Comparison of ENCODE assay signal across 20 cellular contexts in the genomic region with DNA sequence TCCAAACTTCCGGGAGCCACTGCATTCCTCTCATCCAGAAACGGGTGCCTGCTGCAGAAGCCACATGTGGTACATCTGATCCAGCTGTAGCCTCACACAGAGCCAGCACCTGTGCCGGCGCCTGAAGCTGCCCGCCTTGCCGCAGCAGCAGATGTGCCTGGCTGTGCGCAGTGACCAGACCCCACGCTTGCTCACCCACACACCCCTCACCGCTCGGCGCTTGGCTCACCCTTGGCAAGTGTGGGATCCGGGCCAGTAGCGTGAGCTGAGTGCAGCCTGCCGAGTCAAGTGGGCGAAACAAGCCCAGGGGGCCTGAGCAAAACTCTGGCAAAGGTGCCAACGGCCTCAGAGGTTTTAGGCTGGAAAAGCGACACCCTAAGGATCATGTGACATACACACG.
DNase-seq lines count a peak whose midpoint lies in the region; ATAC-seq and TF ChIP-seq lines count a peak whose summit lies in the region.
"Had no signal": no experiment of that assay in that cellular context is flagged by ENCODE, and none has a peak within 500 bp of the region (broad histone marks: within the 10 kb centered on the region; RNA-seq: fewer than 3 reads in every experiment).

No MANE protein-coding gene starts in this region.

- TF ChIP-seq CTCF in left ventricle myocardium inferior (IDR thresholded peaks at IDR 0.05; ENCODE audit: borderline replicate concordance) (no peak), heart left ventricle (IDR thresholded peaks at IDR 0.05) (no peak), neural progenitor cell (IDR thresholded peaks at IDR 0.05) (no peak), upper lobe of left lung (IDR thresholded peaks at IDR 0.05) (no peak)

- TF ChIP-seq EP300 in upper lobe of left lung (IDR thresholded peaks at IDR 0.05): no peak

- TF ChIP-seq POLR2A in heart left ventricle (IDR thresholded peaks at IDR 0.05) (no peak), upper lobe of left lung (IDR thresholded peaks at IDR 0.05) (no peak)

- H3K27me3 ChIP-seq in left ventricle myocardium inferior (ENCODE audit: low read depth) (no peaks in the 10 kb centered on the region), heart left ventricle (no peaks in the 10 kb centered on the region), neural progenitor cell (no peaks in the 10 kb centered on the region), upper lobe of left lung (no peaks in the 10 kb centered on the region)
- H3K27me3 ChIP-seq: SJCRH30 had no signal

- H3K36me3 ChIP-seq in left ventricle myocardium inferior: no peaks in the 10 kb centered on the region
- no peaks in the 10 kb centered on the region for H3K36me3 ChIP-seq in heart left ventricle
- no peaks in the 10 kb centered on the region for H3K36me3 ChIP-seq in neural progenitor cell
- H3K36me3 ChIP-seq in upper lobe of left lung: no peaks in the 10 kb centered on the region
- H3K36me3 ChIP-seq: SJCRH30 had no signal

- no peaks in the 10 kb centered on the region for H3K27me3 Mint-ChIP-seq in neural progenitor cell (ENCODE audit: insufficient read depth, low read depth)
- H3K27me3 Mint-ChIP-seq: CD4-positive, alpha-beta T cell had no signal

- H3K4me1 Mint-ChIP-seq in neural progenitor cell: no peaks in the 10 kb centered on the region

- H3K79me2 ChIP-seq in neural progenitor cell (ENCODE audit: low read depth): no peaks in the 10 kb centered on the region

- no peaks in the 10 kb centered on the region for H3K36me3 Mint-ChIP-seq in neural progenitor cell

- H3K4me1 ChIP-seq in left ventricle myocardium inferior (no peaks in the 10 kb centered on the region), heart left ventricle (no peaks in the 10 kb centered on the region), neural progenitor cell (no peaks in the 10 kb centered on the region), upper lobe of left lung (no peaks in the 10 kb centered on the region)
- H3K4me1 ChIP-seq: Caco-2, SJCRH30 had no signal

- H3F3A ChIP-seq in neural progenitor cell (ENCODE audit: low read depth): no peaks in the 10 kb centered on the region

- H3K9me3 ChIP-seq in left ventricle myocardium inferior (replicated peaks): peaks cover 15% of the 10 kb centered on the region
- H3K9me3 ChIP-seq in heart left ventricle: peaks cover 0 to 15% (median 0%) of the 10 kb centered on the region in 12 donors
- no peaks in the 10 kb centered on the region for H3K9me3 ChIP-seq in neural progenitor cell (ENCODE audit: low read depth)
- H3K9me3 ChIP-seq in upper lobe of left lung: peaks cover 0 to 4% (median 0%) of the 10 kb centered on the region in 4 donors
- H3K9me3 ChIP-seq: Caco-2, SJCRH30 had no signal

- H2AFZ ChIP-seq in neural progenitor cell (replicated peaks): peak overlapping the region; percentile 10

- intact Hi-C loops in Right ventricle myocardium superior (cut with DNase I) (no loop called here), left ventricle myocardium inferior (cut with micrococcal nuclease) (no loop called here), heart left ventricle (cut with DNase I) (no loop called here)

- no peak overlapping the region for H3K4me3 ChIP-seq in left ventricle myocardium inferior
- H3K4me3 ChIP-seq in heart left ventricle: no peak overlapping the region
- H3K4me3 ChIP-seq in neural progenitor cell: no peak overlapping the region
- no peak overlapping the region for H3K4me3 ChIP-seq in upper lobe of left lung
- H3K4me3 ChIP-seq: K562, SJCRH30 had no signal

- H3K27ac Mint-ChIP-seq in neural progenitor cell: no peak overlapping the region
- H3K27ac Mint-ChIP-seq: CD4-positive, alpha-beta T cell had no signal

- no peak overlapping the region for H3K4me3 Mint-ChIP-seq in neural progenitor cell
- H3K4me3 Mint-ChIP-seq: CD4-positive, alpha-beta T cell had no signal

- DNase-seq in Right ventricle myocardium superior (peak; percentile 32), left ventricle myocardium inferior (no peak), heart left ventricle (peak in 3 of 5 donors; percentile 15 to 51 (median 20)), neural progenitor cell (ENCODE audit: low spot score) (no peak), upper lobe of left lung (peak; percentile 15 to 67)
- DNase-seq in activated CD4-positive, alpha-beta T cell treated with anti-CD3 and anti-CD28 coated beads for 4 hours: no peak
- DNase-seq in effector CD8-positive, alpha-beta T cell (lab: John Stamatoyannopoulos, UW): no peak
- DNase-seq: Caco-2; CD4-positive, alpha-beta T cell; DMS153; GF-D8; GOT3; NCI-H1105; NCI-H2081 treated with DMSO at 0.1 percent for 48 hours; NCI-H82; PC-3; RPMI8226; SJCRH30 had no signal

- ATAC-seq in Right ventricle myocardium superior (ENCODE audit: poor library complexity): no peak
- ATAC-seq in heart left ventricle: peak in 1 of 4 donors; percentile 45
- ATAC-seq in upper lobe of left lung (ENCODE audit: low FRiP score in 2 of 2): peak; percentile 26 to 51
- no peak for ATAC-seq in GM21529 (IDR thresholded peaks at IDR 0.05; ENCODE audit: unreplicated experiment)
- ATAC-seq: K562, PC-3 had no signal

- H3K4me2 ChIP-seq in neural progenitor cell: no peak overlapping the region

- H3K9me3 Mint-ChIP-seq in neural progenitor cell: no peaks in the 10 kb centered on the region
- H3K9me3 Mint-ChIP-seq: CD4-positive, alpha-beta T cell had no signal

- no peak overlapping the region for H3K27ac ChIP-seq in left ventricle myocardium inferior (replicated peaks)
- no peak overlapping the region for H3K27ac ChIP-seq in heart left ventricle
- H3K27ac ChIP-seq in neural progenitor cell: no peak overlapping the region
- H3K27ac ChIP-seq in upper lobe of left lung: no peak overlapping the region
- H3K27ac ChIP-seq: SJCRH30 had no signal

- H3K9ac ChIP-seq in neural progenitor cell: no peak overlapping the region

- WGBS in heart left ventricle, 4 donors: 86 to 89% (median 88%) methylated on average over 16 to 18 of the region's 18 CpGs
- 87 to 88% methylated on average over 17 to 18 of the region's 18 CpGs for WGBS in upper lobe of left lung, 2 donors

- no peaks in the 10 kb centered on the region for H4K20me1 ChIP-seq in neural progenitor cell (ENCODE audit: low read depth)

Comparison
In these comparisons a context has a peak if more than half of its experiments do, and no peak if none do; other contexts are left out.
1. DNase-seq: peak in Right ventricle myocardium superior (single experiment), heart left ventricle (3 of 5) and upper lobe of left lung (2 of 2); none in left ventricle myocardium inferior (single experiment), neural progenitor cell (single experiment), activated CD4-positive, alpha-beta T cell treated with anti-CD3 and anti-CD28 coated beads for 4 hours (0 of 2) and effector CD8-positive, alpha-beta T cell (single experiment).
2. ATAC-seq: peak in upper lobe of left lung (2 of 2); none in Right ventricle myocardium superior (single experiment) and GM21529 (single experiment).